ENCODE assay signal across 22 cellular contexts in the genomic region with DNA sequence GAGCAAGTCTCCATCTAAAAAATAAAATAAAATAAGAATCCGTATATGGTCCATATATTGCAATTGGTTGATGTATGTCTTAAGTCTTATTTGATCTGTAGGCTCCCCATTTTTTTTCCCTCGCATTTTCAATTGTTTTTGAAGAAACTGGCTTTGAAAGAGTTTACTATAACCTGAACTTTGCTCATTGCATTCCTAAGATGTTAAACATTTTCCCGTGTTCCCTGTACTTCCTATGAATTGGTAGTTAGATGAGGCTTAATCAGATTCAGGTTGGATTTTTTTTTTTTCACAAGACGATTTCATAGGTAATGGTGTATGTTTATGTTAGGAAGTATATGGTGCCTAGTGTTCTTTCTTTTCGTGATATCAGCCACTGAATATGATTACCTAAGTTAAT. TPM values are rescaled to one million over a fixed set of nuclear protein-coding genes. Genes with fewer than 3 reads are reported as not detected.
A peak's percentile ranks its signal among the peaks of the same experiment; 100 is the strongest.
DNase-seq lines count a peak whose midpoint lies in the region; ATAC-seq, FAIRE-seq and TF ChIP-seq lines count a peak whose summit lies in the region.
"Had no signal": no experiment of that assay in that cellular context is flagged by ENCODE, and none has a peak within 500 bp of the region (broad histone marks: within the 10 kb centered on the region; RNA-seq: fewer than 3 reads in every experiment).

No MANE protein-coding gene starts in this region.

- BruUV-seq in Calu3 (replicated peaks; lab: Mats Ljungman, UMichigan), result no TSS peak
- no TSS peak for BruUV-seq in PC-3 (replicated peaks; lab: Mats Ljungman, UMichigan)

- H3F3A ChIP-seq in PC-3 (ENCODE audit: low read length, unreplicated experiment), result no peaks in the 10 kb centered on the region

- H3K9me2 ChIP-seq in PC-3 (replicated peaks; ENCODE audit: low read length), result no peaks in the 10 kb centered on the region
- H3K9me2 ChIP-seq: SK-N-SH had no signal

- H3K4me3 Mint-ChIP-seq in Calu3 (ENCODE audit: low read depth, unreplicated experiment) (no peak overlapping the region), nephron (peak overlapping the region; percentile 3 to 11 (median 8))
- H3K4me3 Mint-ChIP-seq: CD14-positive monocyte, HFFc6 had no signal

- H3K27ac ChIP-seq in PC-3 (ENCODE audit: low read length) (no peak overlapping the region), epithelial cell of prostate (peak overlapping the region; percentile 1), stomach (no peak overlapping the region), colonic mucosa (no peak overlapping the region)

- no peaks in the 10 kb centered on the region for H3K9me3 ChIP-seq in PC-3 (ENCODE audit: low read length)
- peaks cover 0 to 9% (median 3%) of the 10 kb centered on the region in 4 donors for H3K9me3 ChIP-seq in stomach
- H3K9me3 ChIP-seq in colonic mucosa, result no peaks in the 10 kb centered on the region
- H3K9me3 ChIP-seq: SK-N-SH had no signal

- POLR2A ChIA-PET in PC-3 (lab: Charles Lee; ENCODE audit: unreplicated experiment), result no interaction called here

- H3K4me3 ChIP-seq in PC-3 (ENCODE audit: low read length) (no peak overlapping the region), stomach (no peak overlapping the region), colonic mucosa (no peak overlapping the region)

- H4K20me1 ChIP-seq in PC-3 (ENCODE audit: low read length), result no peaks in the 10 kb centered on the region

- no peak for ATAC-seq in PC-3

- H3K27me3 ChIP-seq in PC-3 (ENCODE audit: low read length), result no peaks in the 10 kb centered on the region
- H3K27me3 ChIP-seq in stomach, result peaks cover 0 to 18% (median 2%) of the 10 kb centered on the region in 3 donors
- H3K27me3 ChIP-seq in colonic mucosa, result peaks cover 1% of the 10 kb centered on the region

- H3K4me2 ChIP-seq in PC-3 (ENCODE audit: low read length), result no peak overlapping the region
- H3K4me2 ChIP-seq: SK-N-SH had no signal

- H3K36me3 ChIP-seq in PC-3 (ENCODE audit: low read depth, low read length), result no peaks in the 10 kb centered on the region
- no peaks in the 10 kb centered on the region for H3K36me3 ChIP-seq in stomach
- no peaks in the 10 kb centered on the region for H3K36me3 ChIP-seq in colonic mucosa

- no peaks in the 10 kb centered on the region for H3K79me2 ChIP-seq in PC-3 (ENCODE audit: low read length)

- TF ChIP-seq POLR2A in stomach (IDR thresholded peaks at IDR 0.05), result no peak

- H3K36me3 Mint-ChIP-seq in Calu3 (ENCODE audit: insufficient read depth, unreplicated experiment), result peaks cover 25% of the 10 kb centered on the region
- H3K36me3 Mint-ChIP-seq in nephron (ENCODE audit: low read depth), result no peaks in the 10 kb centered on the region

- peaks cover 40% of the 10 kb centered on the region for H3K4me1 Mint-ChIP-seq in Calu3 (ENCODE audit: low read depth, unreplicated experiment)
- peaks cover 15% of the 10 kb centered on the region for H3K4me1 Mint-ChIP-seq in nephron

- DNase-seq in Calu3 (no peak), PC-3 (peak; percentile 14), epithelial cell of prostate (ENCODE audit: low read depth, low spot score) (no peak), stomach (no peak), GM19239 (ENCODE audit: insufficient read length, low spot score) (no peak), colonic mucosa (no peak), Ammon's horn (ENCODE audit: low spot score) (no peak)
- DNase-seq: AML-193, DMS53, H7, HFFc6, KBM-7, MV-4-11, NCI-H1694 treated with DMSO at 0.1 percent for 48 hours, NCI-H510A treated with DMSO at 0.1 percent for 48 hours, NCI-H774, SHP77 treated with DMSO at 0.1 percent for 48 hours, SK-N-SH had no signal

- FAIRE-seq in GM19239 (lab: Jason Lieb, UNC), result no peak

- peak overlapping the region; percentile 86 for H3K27ac Mint-ChIP-seq in Calu3 (ENCODE audit: unreplicated experiment)
- H3K27ac Mint-ChIP-seq in nephron, result peak overlapping the region; percentile 79 to 82 (median 80)
- H3K27ac Mint-ChIP-seq: CD14-positive monocyte, HFFc6 had no signal

- H3K27me3 Mint-ChIP-seq in Calu3 (ENCODE audit: unreplicated experiment) (no peaks in the 10 kb centered on the region), nephron (ENCODE audit: low read depth) (peaks cover 14% of the 10 kb centered on the region)

- H3K9me3 Mint-ChIP-seq in Calu3 (ENCODE audit: low read depth, unreplicated experiment) (peaks cover 2% of the 10 kb centered on the region), nephron (peaks cover 3% of the 10 kb centered on the region)

- TF ChIP-seq EP300 in stomach (IDR thresholded peaks at IDR 0.05), result no peak

- H3K9ac ChIP-seq in PC-3 (ENCODE audit: low read length), result no peak overlapping the region
- no peak overlapping the region for H3K9ac ChIP-seq in colonic mucosa (ENCODE audit: low read depth in 2 of 2, low read length in 2 of 2)
- H3K9ac ChIP-seq: SK-N-SH had no signal

- CTCF ChIA-PET in Calu3 (lab: Charles Lee) (no interaction called here), PC-3 (lab: Charles Lee) (no interaction called here)

- no peak for TF ChIP-seq CTCF in Calu3 (IDR thresholded peaks at IDR 0.05; ENCODE audit: unreplicated experiment)
- TF ChIP-seq CTCF in PC-3 (conservative IDR thresholded peaks at IDR 0.05; ENCODE audit: low read depth, low read length), result no peak
- TF ChIP-seq CTCF in nephron (IDR thresholded peaks at IDR 0.05; ENCODE audit: unreplicated experiment in 3 of 3), result no peak
- no peak for TF ChIP-seq CTCF in stomach (IDR thresholded peaks at IDR 0.05)
- TF ChIP-seq CTCF in colonic mucosa (IDR thresholded peaks at IDR 0.05), result no peak

- WGBS in stomach, 5 donors, result 35 to 50% (median 47%) methylated on average over 5 of the region's 5 CpGs

- no peak overlapping the region for H2AFZ ChIP-seq in PC-3 (ENCODE audit: low read length)

- intact Hi-C loops in Calu3 (cut with micrococcal nuclease; ENCODE audit: unreplicated experiment) (loop anchor here (5.0 kb wide), 1 partner anchor 32 kb away; no protein-coding TSS in a partner anchor), PC-3 (cut with micrococcal nuclease) (no loop called here), stomach (cut with DNase I; ENCODE audit: low total_unique reads) (no loop called here), colonic mucosa (cut with DNase I) (no loop called here)

- H3K4me1 ChIP-seq in PC-3 (ENCODE audit: insufficient read depth, low read length), result peaks cover 5% of the 10 kb centered on the region; the same call in 1 of the 2 replicates
- H3K4me1 ChIP-seq in stomach, result peaks cover 9 to 17% (median 16%) of the 10 kb centered on the region in 4 donors
- H3K4me1 ChIP-seq in colonic mucosa, result peaks cover 5% of the 10 kb centered on the region

RNA-seq across cellular contexts. Expression of a gene that starts 3.3 kb away (rescaled TPM):
- total RNA-seq in Calu3 (2022), result 7.1 and 9.2 TPM in 2 replicates
- total RNA-seq in PC-3 (2014; rRNA removed), result 0.92 TPM in 1 of 2 replicates, not detected in the other
- total RNA-seq in stomach, result 10 to 100 TPM in 1 of 5 donors, under 1 TPM in 1, not detected in 3; 0.73 to 33.0 TPM
- polyA plus RNA-seq in stomach, result 1 to 10 TPM in 1 of 3 donors, under 1 TPM in 1, not detected in 1; 0.37 to 1.2 TPM
- 1 to 10 TPM in 1 of 2 donors, not detected in 1; 1.1 TPM for total RNA-seq in colonic mucosa
- total RNA-seq: H7, HFFc6, OCI-LY7, RPMI7951 had no signal

RNA-seq across cellular contexts. Expression of a gene that starts 3.4 kb away (rescaled TPM):
- total RNA-seq in Calu3 (2022) (3.8 and 5.6 TPM in 2 replicates), PC-3 (2014; rRNA removed) (not detected in 2 replicates), stomach (1 to 10 TPM in 2 of 5 donors, not detected in 3; 2.2 to 3.3 TPM), colonic mucosa (under 1 TPM in 1 of 2 donors, not detected in 1; 0.24 TPM)
- under 1 TPM in 1 of 3 donors, not detected in 2; 0.03 TPM for polyA plus RNA-seq in stomach
- total RNA-seq: HFFc6, RPMI7951 had no signal
- polyA plus RNA-seq: CD14-positive monocyte had no signal

RNA-seq across cellular contexts. Expression of a gene that starts 50.6 kb away (rescaled TPM):
- total RNA-seq in Calu3 (2022), result 5.5 and 9.2 TPM in 2 replicates
- total RNA-seq in PC-3 (2014; rRNA removed), result 8.9 and 15.6 TPM in 2 replicates
- total RNA-seq in stomach, result 10 to 100 TPM in 2 of 5 donors, 1 to 10 TPM in 3; 2.3 to 57.1 (median 8.1) TPM
- 1 to 10 TPM; 2.5 to 10.0 (median 3.1) TPM for polyA plus RNA-seq in stomach
- total RNA-seq in colonic mucosa, result 10 to 100 TPM; 13.1 to 14.7 TPM
